8 cellular contexts compared by ENCODE assay signal in genomic region chr3:48301020-48301813, GRCh38. TPM values are rescaled to one million over a fixed set of nuclear protein-coding genes. Genes with fewer than 3 reads are reported as not detected.
DNase-seq lines count a peak whose midpoint lies in the region; ATAC-seq and TF ChIP-seq lines count a peak whose summit lies in the region.

Gene NME6, minus strand, starts transcription at chr3:48301367.

- DNase-seq in DMS79 (lab: John Stamatoyannopoulos, UW): peak; percentile 38
- DNase-seq in GOT3 (lab: John Stamatoyannopoulos, UW): peak; percentile 76
- peak; percentile 86 for DNase-seq in RWPE2 (ENCODE audit: low spot score)
- peak; percentile 87 for DNase-seq in activated T-helper 2 cell treated with anti-CD3 and anti-CD28 coated beads, Interferon-gamma antibody, Interleukin-2, Interleukin-4, amounts not matched to agents 10 μg/mL and 5 μg/mL and 100 μg/mL, durations not matched to agents 14 hours and 24 hours and 36 hours (ENCODE audit: low spot score)
- peak; percentile 89 for DNase-seq in fibroblast of mammary gland (ENCODE audit: low read depth)
- DNase-seq in natural killer cell: peak; percentile 92
- peak; percentile 54 to 85 (median 73) for DNase-seq in stimulated activated naive CD4-positive, alpha-beta T cell (lab: John Stamatoyannopoulos, UW)

- intact Hi-C loops in activated T-helper 2 cell treated with anti-CD3 and anti-CD28 coated beads, Interferon-gamma antibody, Interleukin-2, Interleukin-4, amounts not matched to agents 10 μg/mL and 5 μg/mL and 100 μg/mL, durations not matched to agents 14 hours and 24 hours and 36 hours (cut with micrococcal nuclease): loop anchor here (1.0 to 2.0 kb wide), 2 partner anchors 60 to 139 kb away; partner anchors contain the start of genes CCDC51, TMA7 and ZNF589
- intact Hi-C loops in natural killer cell (cut with micrococcal nuclease): loop anchor here (2.0 kb wide), 1 partner anchor 60 kb away; the partner anchor contains the start of gene ZNF589

- H3K4me3 ChIP-seq in Loucy (ENCODE audit: low read length, poor library complexity, severe bottlenecking) (peak within 1 kb of the TSS; percentile 96), RWPE2 (ENCODE audit: severe bottlenecking) (peak within 1 kb of the TSS; percentile 82), fibroblast of mammary gland (ENCODE audit: control insufficient read depth, low read depth, low read length) (peak within 1 kb of the TSS; percentile 68)

- no peaks in the 10 kb centered on the region for H4K20me1 ChIP-seq in Loucy (ENCODE audit: insufficient read depth, low read length, poor library complexity, severe bottlenecking)

- H3K79me2 ChIP-seq in Loucy (ENCODE audit: insufficient read depth, low read length): peaks cover 22% of the 10 kb centered on the region

- H3K27ac Mint-ChIP-seq in activated T-helper 2 cell treated with anti-CD3 and anti-CD28 coated beads, Interferon-gamma antibody, Interleukin-2, Interleukin-4, amounts not matched to agents 10 μg/mL and 5 μg/mL and 100 μg/mL, durations not matched to agents 14 hours and 24 hours and 36 hours: peak within 1 kb of the TSS; percentile 98
- H3K27ac Mint-ChIP-seq in natural killer cell: peak within 1 kb of the TSS; percentile 90 to 98

- H3K9me3 ChIP-seq in Loucy (ENCODE audit: insufficient read depth, low read depth, low read length): no peaks in the 10 kb centered on the region
- no peaks in the 10 kb centered on the region for H3K9me3 ChIP-seq in RWPE2 (ENCODE audit: severe bottlenecking)

- H3K4me1 Mint-ChIP-seq in activated T-helper 2 cell treated with anti-CD3 and anti-CD28 coated beads, Interferon-gamma antibody, Interleukin-2, Interleukin-4, amounts not matched to agents 10 μg/mL and 5 μg/mL and 100 μg/mL, durations not matched to agents 14 hours and 24 hours and 36 hours (ENCODE audit: low read depth): peaks cover 26% of the 10 kb centered on the region
- peaks cover 48 to 53% of the 10 kb centered on the region in 2 donors for H3K4me1 Mint-ChIP-seq in natural killer cell

- H3K4me1 ChIP-seq in Loucy (ENCODE audit: insufficient read depth, low read length, poor library complexity, severe bottlenecking) (peaks cover 14% of the 10 kb centered on the region), RWPE2 (ENCODE audit: insufficient read depth, poor library complexity, severe bottlenecking) (no peaks in the 10 kb centered on the region)

- H3K36me3 ChIP-seq in Loucy (ENCODE audit: insufficient read depth, low read length) (peaks cover 2% of the 10 kb centered on the region; the same call in 1 of the 2 replicates), RWPE2 (ENCODE audit: low read depth) (peaks cover 25% of the 10 kb centered on the region)

- peak within 1 kb of the TSS; percentile 95 for H3K4me3 Mint-ChIP-seq in activated T-helper 2 cell treated with anti-CD3 and anti-CD28 coated beads, Interferon-gamma antibody, Interleukin-2, Interleukin-4, amounts not matched to agents 10 μg/mL and 5 μg/mL and 100 μg/mL, durations not matched to agents 14 hours and 24 hours and 36 hours (ENCODE audit: low read depth)
- peak within 1 kb of the TSS; percentile 98 for H3K4me3 Mint-ChIP-seq in natural killer cell

- H3K27ac ChIP-seq in RWPE2 (ENCODE audit: poor library complexity, severe bottlenecking): peak within 1 kb of the TSS; percentile 67

- H3K36me3 Mint-ChIP-seq in activated T-helper 2 cell treated with anti-CD3 and anti-CD28 coated beads, Interferon-gamma antibody, Interleukin-2, Interleukin-4, amounts not matched to agents 10 μg/mL and 5 μg/mL and 100 μg/mL, durations not matched to agents 14 hours and 24 hours and 36 hours (ENCODE audit: low read depth): peaks cover 34% of the 10 kb centered on the region
- peaks cover 7% of the 10 kb centered on the region for H3K36me3 Mint-ChIP-seq in natural killer cell

- H3K9me3 Mint-ChIP-seq in activated T-helper 2 cell treated with anti-CD3 and anti-CD28 coated beads, Interferon-gamma antibody, Interleukin-2, Interleukin-4, amounts not matched to agents 10 μg/mL and 5 μg/mL and 100 μg/mL, durations not matched to agents 14 hours and 24 hours and 36 hours: no peaks in the 10 kb centered on the region
- H3K9me3 Mint-ChIP-seq in natural killer cell: no peaks in the 10 kb centered on the region

- ATAC-seq in RWPE2 (ENCODE audit: low read depth): peak; percentile 92
- ATAC-seq in natural killer cell: peak; percentile 91 to 95 (median 92)

- H3K27me3 Mint-ChIP-seq in activated T-helper 2 cell treated with anti-CD3 and anti-CD28 coated beads, Interferon-gamma antibody, Interleukin-2, Interleukin-4, amounts not matched to agents 10 μg/mL and 5 μg/mL and 100 μg/mL, durations not matched to agents 14 hours and 24 hours and 36 hours (ENCODE audit: low read depth): peaks cover 13% of the 10 kb centered on the region
- H3K27me3 Mint-ChIP-seq in natural killer cell (ENCODE audit: low read depth in 2 of 2): peaks cover 0 to 8% of the 10 kb centered on the region in 2 donors

- H3K9me2 ChIP-seq in Loucy (replicated peaks; ENCODE audit: low read depth, low read length): no peaks in the 10 kb centered on the region

- H2AFZ ChIP-seq in Loucy (ENCODE audit: low read length): peak within 1 kb of the TSS; percentile 93

- H3K4me2 ChIP-seq in Loucy (ENCODE audit: low read depth, low read length, poor library complexity, severe bottlenecking): peak within 1 kb of the TSS; percentile 98

- TF ChIP-seq CTCF in Loucy (conservative IDR thresholded peaks at IDR 0.05; ENCODE audit: low read length) (no peak), RWPE2 (IDR thresholded peaks at IDR 0.05; ENCODE audit: poor library complexity, severe bottlenecking) (no peak), fibroblast of mammary gland (conservative IDR thresholded peaks at IDR 0.05; ENCODE audit: control insufficient read depth, insufficient read depth, low read depth, low read length) (no peak), natural killer cell (IDR thresholded peaks at IDR 0.05) (no peak)

- H3K27me3 ChIP-seq in Loucy (ENCODE audit: insufficient read depth, low read length, poor library complexity, severe bottlenecking): no peaks in the 10 kb centered on the region
- no peaks in the 10 kb centered on the region for H3K27me3 ChIP-seq in RWPE2 (ENCODE audit: insufficient read depth, poor library complexity, severe bottlenecking)

- 0 out of 2 replicates have a peak, but pooled peaks cover 3% of the 10 kb centered on the region for H3F3A ChIP-seq in Loucy (ENCODE audit: low read depth)

- peak within 1 kb of the TSS; percentile 98 for H3K9ac ChIP-seq in Loucy (ENCODE audit: low read depth, low read length, poor library complexity, severe bottlenecking)

RNA-seq across cellular contexts. Expression of gene NME6, which starts in this region (rescaled TPM):
- 30.2 and 33.7 TPM in 2 replicates for total RNA-seq in activated T-helper 2 cell treated with anti-CD3 and anti-CD28 coated beads, Interferon-gamma antibody, Interleukin-2, Interleukin-4, amounts not matched to agents 10 μg/mL and 5 μg/mL and 100 μg/mL, durations not matched to agents 14 hours and 24 hours and 36 hours
- 10 to 100 TPM; 10.6 to 21.8 (median 20.5) TPM for total RNA-seq in natural killer cell

Comparison
In these comparisons a context has a peak if more than half of its experiments do, and no peak if none do; other contexts are left out.
1. Peak in every context shown above with its lines: DNase-seq, ATAC-seq, H3K4me3 ChIP-seq and H3K27ac ChIP-seq.
2. DNase-seq: peak in every context shown above with its lines; median percentile 92 in natural killer cell; 89 in fibroblast of mammary gland; 87 in activated T-helper 2 cell treated with anti-CD3 and anti-CD28 coated beads, Interferon-gamma antibody, Interleukin-2, Interleukin-4, amounts not matched to agents 10 μg/mL and 5 μg/mL and 100 μg/mL, durations not matched to agents 14 hours and 24 hours and 36 hours; 86 in RWPE2; 76 in GOT3; 73 in stimulated activated naive CD4-positive, alpha-beta T cell; 38 in DMS79.